1 cellular context compared by ENCODE assay signal in the genomic region with DNA sequence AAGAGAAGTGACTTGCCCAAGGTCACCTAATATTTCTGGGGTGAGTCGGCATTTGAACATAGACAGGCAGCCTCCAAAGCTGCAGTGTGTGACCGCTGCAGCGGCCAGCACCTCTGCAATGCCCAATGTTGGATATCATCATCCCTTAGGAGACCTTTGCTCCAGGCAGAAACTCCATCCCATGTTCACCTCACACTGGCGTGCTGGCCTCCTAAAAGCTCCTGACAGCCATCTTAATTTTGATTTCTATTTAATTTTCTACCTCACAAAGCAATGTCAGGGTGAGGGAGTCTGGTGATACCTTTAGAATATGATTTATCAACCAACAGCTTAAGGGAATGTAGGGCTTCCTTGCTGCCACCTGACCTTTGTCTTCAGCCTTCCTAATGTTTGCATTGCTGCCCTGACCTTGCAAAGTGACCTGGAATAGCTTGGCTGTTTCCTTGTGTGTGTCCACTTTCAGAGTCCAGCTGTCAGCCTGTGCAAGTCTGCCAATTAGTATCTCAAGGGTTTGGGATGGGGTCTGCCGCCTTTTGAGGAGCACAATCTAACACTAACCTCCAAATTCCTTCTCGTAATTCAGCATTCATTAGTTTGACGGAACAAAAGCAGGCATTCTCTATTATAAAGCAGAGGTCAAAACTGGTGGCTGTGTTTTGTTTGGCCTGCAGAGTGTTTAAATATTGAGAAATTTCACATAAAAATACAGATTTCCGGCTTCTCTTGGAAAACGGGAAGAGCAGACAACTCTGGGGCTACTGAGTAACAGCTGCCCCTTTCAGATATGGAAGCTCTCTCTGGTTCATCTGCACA.
A peak's percentile ranks its signal among the peaks of the same experiment; 100 is the strongest.
TF ChIP-seq lines count a peak whose summit lies in the region.

No MANE protein-coding gene starts in this region.

TF ChIP-seq in HepG2, 621 proteins besides CTCF, POLR2A, EP300 and RAD21 (continued from another document and continues in another):
- TF ChIP-seq NFAT5 (CRISPR knock-in tag; IDR thresholded peaks at IDR 0.05) (no peak), ZNF749 (CRISPR knock-in tag; IDR thresholded peaks at IDR 0.05; ENCODE audit: borderline replicate concordance) (peak; percentile 50; the same call in 1 of the 2 replicates), ARNT2 (CRISPR knock-in tag; IDR thresholded peaks at IDR 0.05; ENCODE audit: low read depth) (peak; percentile 77), ZSCAN9 (CRISPR knock-in tag; IDR thresholded peaks at IDR 0.05; ENCODE audit: borderline replicate concordance) (peak; percentile 16; the same call in 1 of the 2 replicates), HNF4A (CRISPR knock-in tag; IDR thresholded peaks at IDR 0.05) (peak; percentile 88), PAWR (CRISPR knock-in tag; IDR thresholded peaks at IDR 0.05; ENCODE audit: borderline replicate concordance) (0 out of 2 replicates have a peak, but pooled peaks have one; percentile 39), KDM6A (CRISPR knock-in tag; IDR thresholded peaks at IDR 0.05; ENCODE audit: low read depth) (peak; percentile 86), XRCC5 (optimal IDR thresholded peaks at IDR 0.05; ENCODE audit: low read length) (peak; percentile 54), ARID4A (CRISPR knock-in tag; IDR thresholded peaks at IDR 0.05; ENCODE audit: borderline replicate concordance) (peak; percentile 36; the same call in 1 of the 2 replicates), NFIC (IDR thresholded peaks at IDR 0.05; ENCODE audit: low read length) (peak; percentile 83; the same call in 1 of the 2 replicates), ZEB1 (IDR thresholded peaks at IDR 0.05; ENCODE audit: insufficient replicate concordance, low read depth) (peak; percentile 63), ZNF24 (IDR thresholded peaks at IDR 0.05) (0 out of 2 replicates have a peak, but pooled peaks have one; percentile 28), FOXA3 (CRISPR knock-in tag; IDR thresholded peaks at IDR 0.05) (peak; percentile 59), SOX6 (IDR thresholded peaks at IDR 0.05) (no peak), SOX6 (CRISPR knock-in tag; IDR thresholded peaks at IDR 0.05) (peak; percentile 91), TFAP4 (IDR thresholded peaks at IDR 0.05; ENCODE audit: borderline replicate concordance, low read depth) (peak; percentile 71; the same call in 1 of the 2 replicates), ERF (CRISPR knock-in tag; IDR thresholded peaks at IDR 0.05) (0 out of 2 replicates have a peak, but pooled peaks have one; percentile 60), GATA4 (IDR thresholded peaks at IDR 0.05; ENCODE audit: borderline replicate concordance, low read depth) (peak; percentile 15; the same call in 1 of the 2 replicates), THAP11 (CRISPR knock-in tag; IDR thresholded peaks at IDR 0.05) (peak; percentile 37; the same call in 1 of the 2 replicates), RXRB (CRISPR knock-in tag; IDR thresholded peaks at IDR 0.05; ENCODE audit: borderline replicate concordance) (peak; percentile 78), RORA (CRISPR knock-in tag; IDR thresholded peaks at IDR 0.05) (peak; percentile 63; the same call in 1 of the 2 replicates)
- TF ChIP-seq, protein P1, sequence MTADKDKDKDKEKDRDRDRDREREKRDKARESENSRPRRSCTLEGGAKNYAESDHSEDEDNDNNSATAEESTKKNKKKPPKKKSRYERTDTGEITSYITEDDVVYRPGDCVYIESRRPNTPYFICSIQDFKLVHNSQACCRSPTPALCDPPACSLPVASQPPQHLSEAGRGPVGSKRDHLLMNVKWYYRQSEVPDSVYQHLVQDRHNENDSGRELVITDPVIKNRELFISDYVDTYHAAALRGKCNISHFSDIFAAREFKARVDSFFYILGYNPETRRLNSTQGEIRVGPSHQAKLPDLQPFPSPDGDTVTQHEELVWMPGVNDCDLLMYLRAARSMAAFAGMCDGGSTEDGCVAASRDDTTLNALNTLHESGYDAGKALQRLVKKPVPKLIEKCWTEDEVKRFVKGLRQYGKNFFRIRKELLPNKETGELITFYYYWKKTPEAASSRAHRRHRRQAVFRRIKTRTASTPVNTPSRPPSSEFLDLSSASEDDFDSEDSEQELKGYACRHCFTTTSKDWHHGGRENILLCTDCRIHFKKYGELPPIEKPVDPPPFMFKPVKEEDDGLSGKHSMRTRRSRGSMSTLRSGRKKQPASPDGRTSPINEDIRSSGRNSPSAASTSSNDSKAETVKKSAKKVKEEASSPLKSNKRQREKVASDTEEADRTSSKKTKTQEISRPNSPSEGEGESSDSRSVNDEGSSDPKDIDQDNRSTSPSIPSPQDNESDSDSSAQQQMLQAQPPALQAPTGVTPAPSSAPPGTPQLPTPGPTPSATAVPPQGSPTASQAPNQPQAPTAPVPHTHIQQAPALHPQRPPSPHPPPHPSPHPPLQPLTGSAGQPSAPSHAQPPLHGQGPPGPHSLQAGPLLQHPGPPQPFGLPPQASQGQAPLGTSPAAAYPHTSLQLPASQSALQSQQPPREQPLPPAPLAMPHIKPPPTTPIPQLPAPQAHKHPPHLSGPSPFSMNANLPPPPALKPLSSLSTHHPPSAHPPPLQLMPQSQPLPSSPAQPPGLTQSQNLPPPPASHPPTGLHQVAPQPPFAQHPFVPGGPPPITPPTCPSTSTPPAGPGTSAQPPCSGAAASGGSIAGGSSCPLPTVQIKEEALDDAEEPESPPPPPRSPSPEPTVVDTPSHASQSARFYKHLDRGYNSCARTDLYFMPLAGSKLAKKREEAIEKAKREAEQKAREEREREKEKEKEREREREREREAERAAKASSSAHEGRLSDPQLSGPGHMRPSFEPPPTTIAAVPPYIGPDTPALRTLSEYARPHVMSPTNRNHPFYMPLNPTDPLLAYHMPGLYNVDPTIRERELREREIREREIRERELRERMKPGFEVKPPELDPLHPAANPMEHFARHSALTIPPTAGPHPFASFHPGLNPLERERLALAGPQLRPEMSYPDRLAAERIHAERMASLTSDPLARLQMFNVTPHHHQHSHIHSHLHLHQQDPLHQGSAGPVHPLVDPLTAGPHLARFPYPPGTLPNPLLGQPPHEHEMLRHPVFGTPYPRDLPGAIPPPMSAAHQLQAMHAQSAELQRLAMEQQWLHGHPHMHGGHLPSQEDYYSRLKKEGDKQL (CRISPR knock-in tag; IDR thresholded peaks at IDR 0.05; ENCODE audit: low read depth), result 0 out of 2 replicates have a peak, but pooled peaks have one; percentile 20
- TF ChIP-seq, protein P2, sequence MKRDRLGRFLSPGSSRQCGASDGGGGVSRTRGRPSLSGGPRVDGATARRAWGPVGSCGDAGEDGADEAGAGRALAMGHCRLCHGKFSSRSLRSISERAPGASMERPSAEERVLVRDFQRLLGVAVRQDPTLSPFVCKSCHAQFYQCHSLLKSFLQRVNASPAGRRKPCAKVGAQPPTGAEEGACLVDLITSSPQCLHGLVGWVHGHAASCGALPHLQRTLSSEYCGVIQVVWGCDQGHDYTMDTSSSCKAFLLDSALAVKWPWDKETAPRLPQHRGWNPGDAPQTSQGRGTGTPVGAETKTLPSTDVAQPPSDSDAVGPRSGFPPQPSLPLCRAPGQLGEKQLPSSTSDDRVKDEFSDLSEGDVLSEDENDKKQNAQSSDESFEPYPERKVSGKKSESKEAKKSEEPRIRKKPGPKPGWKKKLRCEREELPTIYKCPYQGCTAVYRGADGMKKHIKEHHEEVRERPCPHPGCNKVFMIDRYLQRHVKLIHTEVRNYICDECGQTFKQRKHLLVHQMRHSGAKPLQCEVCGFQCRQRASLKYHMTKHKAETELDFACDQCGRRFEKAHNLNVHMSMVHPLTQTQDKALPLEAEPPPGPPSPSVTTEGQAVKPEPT (CRISPR knock-in tag; IDR thresholded peaks at IDR 0.05; ENCODE audit: low read depth), result no peak
- TF ChIP-seq, protein P3, sequence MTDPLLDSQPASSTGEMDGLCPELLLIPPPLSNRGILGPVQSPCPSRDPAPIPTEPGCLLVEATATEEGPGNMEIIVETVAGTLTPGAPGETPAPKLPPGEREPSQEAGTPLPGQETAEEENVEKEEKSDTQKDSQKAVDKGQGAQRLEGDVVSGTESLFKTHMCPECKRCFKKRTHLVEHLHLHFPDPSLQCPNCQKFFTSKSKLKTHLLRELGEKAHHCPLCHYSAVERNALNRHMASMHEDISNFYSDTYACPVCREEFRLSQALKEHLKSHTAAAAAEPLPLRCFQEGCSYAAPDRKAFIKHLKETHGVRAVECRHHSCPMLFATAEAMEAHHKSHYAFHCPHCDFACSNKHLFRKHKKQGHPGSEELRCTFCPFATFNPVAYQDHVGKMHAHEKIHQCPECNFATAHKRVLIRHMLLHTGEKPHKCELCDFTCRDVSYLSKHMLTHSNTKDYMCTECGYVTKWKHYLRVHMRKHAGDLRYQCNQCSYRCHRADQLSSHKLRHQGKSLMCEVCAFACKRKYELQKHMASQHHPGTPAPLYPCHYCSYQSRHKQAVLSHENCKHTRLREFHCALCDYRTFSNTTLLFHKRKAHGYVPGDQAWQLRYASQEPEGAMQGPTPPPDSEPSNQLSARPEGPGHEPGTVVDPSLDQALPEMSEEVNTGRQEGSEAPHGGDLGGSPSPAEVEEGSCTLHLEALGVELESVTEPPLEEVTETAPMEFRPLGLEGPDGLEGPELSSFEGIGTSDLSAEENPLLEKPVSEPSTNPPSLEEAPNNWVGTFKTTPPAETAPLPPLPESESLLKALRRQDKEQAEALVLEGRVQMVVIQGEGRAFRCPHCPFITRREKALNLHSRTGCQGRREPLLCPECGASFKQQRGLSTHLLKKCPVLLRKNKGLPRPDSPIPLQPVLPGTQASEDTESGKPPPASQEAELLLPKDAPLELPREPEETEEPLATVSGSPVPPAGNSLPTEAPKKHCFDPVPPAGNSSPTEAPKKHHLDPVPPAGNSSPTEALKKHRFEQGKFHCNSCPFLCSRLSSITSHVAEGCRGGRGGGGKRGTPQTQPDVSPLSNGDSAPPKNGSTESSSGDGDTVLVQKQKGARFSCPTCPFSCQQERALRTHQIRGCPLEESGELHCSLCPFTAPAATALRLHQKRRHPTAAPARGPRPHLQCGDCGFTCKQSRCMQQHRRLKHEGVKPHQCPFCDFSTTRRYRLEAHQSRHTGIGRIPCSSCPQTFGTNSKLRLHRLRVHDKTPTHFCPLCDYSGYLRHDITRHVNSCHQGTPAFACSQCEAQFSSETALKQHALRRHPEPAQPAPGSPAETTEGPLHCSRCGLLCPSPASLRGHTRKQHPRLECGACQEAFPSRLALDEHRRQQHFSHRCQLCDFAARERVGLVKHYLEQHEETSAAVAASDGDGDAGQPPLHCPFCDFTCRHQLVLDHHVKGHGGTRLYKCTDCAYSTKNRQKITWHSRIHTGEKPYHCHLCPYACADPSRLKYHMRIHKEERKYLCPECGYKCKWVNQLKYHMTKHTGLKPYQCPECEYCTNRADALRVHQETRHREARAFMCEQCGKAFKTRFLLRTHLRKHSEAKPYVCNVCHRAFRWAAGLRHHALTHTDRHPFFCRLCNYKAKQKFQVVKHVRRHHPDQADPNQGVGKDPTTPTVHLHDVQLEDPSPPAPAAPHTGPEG (CRISPR knock-in tag; IDR thresholded peaks at IDR 0.05), result no peak
